ENCODE assay signal across 11 cellular contexts in the genomic region with DNA sequence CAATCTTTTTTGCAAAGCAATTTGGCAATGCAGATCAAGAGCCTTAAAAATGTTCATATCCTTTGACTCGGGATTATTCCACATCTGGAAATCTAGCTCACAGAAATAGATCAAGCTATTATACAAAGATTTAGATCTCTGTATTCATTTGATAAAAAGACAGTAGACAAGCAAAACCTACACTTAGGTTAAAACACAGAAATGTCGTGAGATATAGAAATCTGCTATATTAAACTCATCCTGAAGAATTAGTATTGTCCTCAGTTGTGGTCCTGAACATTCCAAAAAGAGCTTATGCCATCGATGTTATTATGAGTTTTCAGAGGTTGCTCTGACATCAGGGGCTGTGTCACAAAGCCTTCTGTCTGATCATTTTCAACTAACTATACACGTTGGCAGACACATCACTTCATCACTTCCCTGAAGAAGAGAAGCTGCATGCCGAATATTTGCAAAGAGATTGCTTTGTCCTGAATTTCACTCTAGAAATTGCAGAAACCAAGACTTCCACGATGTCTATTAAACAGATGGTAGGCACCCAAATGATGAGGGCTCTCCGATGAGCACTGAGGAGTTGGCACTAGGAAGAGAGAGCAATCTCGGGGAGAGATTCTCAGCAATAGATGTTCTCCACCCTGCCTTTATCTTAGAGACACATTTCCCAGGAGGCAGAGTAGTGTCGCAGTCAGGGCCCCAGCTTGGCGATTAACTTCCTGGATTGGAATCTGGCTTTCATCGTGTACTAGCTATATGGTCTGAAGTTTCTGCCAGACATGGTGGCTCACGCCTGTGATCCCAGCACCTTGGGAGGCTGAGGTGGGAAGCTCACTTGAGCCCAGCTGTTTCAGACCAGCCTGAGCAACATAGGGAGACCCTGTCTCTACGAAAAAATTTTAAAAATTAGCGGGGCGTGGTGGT. TPM values are rescaled to one million over a fixed set of nuclear protein-coding genes. Genes with fewer than 3 reads are reported as not detected.
A peak's percentile ranks its signal among the peaks of the same experiment; 100 is the strongest.
DNase-seq lines count a peak whose midpoint lies in the region; ATAC-seq lines count a peak whose summit lies in the region.
"Had no signal": no experiment of that assay in that cellular context is flagged by ENCODE, and none has a peak within 500 bp of the region (broad histone marks: within the 10 kb centered on the region; RNA-seq: fewer than 3 reads in every experiment).

No MANE protein-coding gene starts in this region.

- no peaks in the 10 kb centered on the region for H3K9me3 Mint-ChIP-seq in activated T-helper 2 cell treated with anti-CD3 and anti-CD28 coated beads, Interferon-gamma antibody, Interleukin-2, Interleukin-4, amounts not matched to agents 10 μg/mL and 5 μg/mL and 100 μg/mL, durations not matched to agents 14 hours and 24 hours and 36 hours
- H3K9me3 Mint-ChIP-seq in naive B cell, result no peaks in the 10 kb centered on the region

- peak overlapping the region; percentile 89; the same call in 1 of the 2 replicates for H3K9ac ChIP-seq in GM23248

- H3K27ac ChIP-seq in ACC112 (ENCODE audit: low read depth, low read length) (peak overlapping the region; percentile 59; the same call in 1 of the 2 replicates), GM23248 (peak overlapping the region; percentile 82)

- H3K4me3 Mint-ChIP-seq in activated T-helper 2 cell treated with anti-CD3 and anti-CD28 coated beads, Interferon-gamma antibody, Interleukin-2, Interleukin-4, amounts not matched to agents 10 μg/mL and 5 μg/mL and 100 μg/mL, durations not matched to agents 14 hours and 24 hours and 36 hours (ENCODE audit: low read depth), result peak overlapping the region; percentile 80
- peak overlapping the region; percentile 35 to 97 (median 90) for H3K4me3 Mint-ChIP-seq in naive B cell

- DNase-seq in GM23248 (peak; percentile 51), naive B cell (no peak)
- no peak for DNase-seq in activated T-helper 2 cell treated with anti-CD3 and anti-CD28 coated beads, Interferon-gamma antibody, Interleukin-2, Interleukin-4, amounts not matched to agents 10 μg/mL and 5 μg/mL and 100 μg/mL, durations not matched to agents 14 hours and 24 hours and 36 hours (ENCODE audit: low spot score)
- no peak for DNase-seq in activated CD8-positive, alpha-beta memory T cell treated with anti-CD3 and anti-CD28 coated beads for 24 hours
- DNase-seq in stimulated activated CD4-positive, alpha-beta T cell treated with anti-CD3 and anti-CD28 coated beads, Interleukin-2, amount 100 ng/mL, for 24 hours, result no peak
- DNase-seq: amygdala, NCI-H1105, retina had no signal

- peaks cover 27% of the 10 kb centered on the region for H3K27me3 Mint-ChIP-seq in activated T-helper 2 cell treated with anti-CD3 and anti-CD28 coated beads, Interferon-gamma antibody, Interleukin-2, Interleukin-4, amounts not matched to agents 10 μg/mL and 5 μg/mL and 100 μg/mL, durations not matched to agents 14 hours and 24 hours and 36 hours (ENCODE audit: low read depth)
- H3K27me3 Mint-ChIP-seq in naive B cell, result no peaks in the 10 kb centered on the region

- no peaks in the 10 kb centered on the region for H3K9me3 ChIP-seq in GM23248 (ENCODE audit: low read depth)

- WGBS in GM23248 (ENCODE audit: low coverage in 1 of 2, low lambda C conversion rate in 2 of 2, missing lambda C conversion rate in 2 of 2), 2 experiments, result 34 to 37% methylated on average over 15 of the region's 15 CpGs

- no peaks in the 10 kb centered on the region for H3K27me3 ChIP-seq in ACC112 (ENCODE audit: insufficient read depth, low read length)
- H3K27me3 ChIP-seq in GM23248 (replicated peaks; ENCODE audit: insufficient read depth), result no peaks in the 10 kb centered on the region

- no peaks in the 10 kb centered on the region for H4K20me1 ChIP-seq in GM23248 (ENCODE audit: insufficient read depth)

- no peaks in the 10 kb centered on the region for H3K36me3 Mint-ChIP-seq in activated T-helper 2 cell treated with anti-CD3 and anti-CD28 coated beads, Interferon-gamma antibody, Interleukin-2, Interleukin-4, amounts not matched to agents 10 μg/mL and 5 μg/mL and 100 μg/mL, durations not matched to agents 14 hours and 24 hours and 36 hours (ENCODE audit: low read depth)
- no peaks in the 10 kb centered on the region for H3K36me3 Mint-ChIP-seq in naive B cell

- in situ Hi-C loops in GM23248 (cut with MboI), result no loop called here

- no peaks in the 10 kb centered on the region for H3K9me2 ChIP-seq in GM23248 (ENCODE audit: insufficient read depth)

- H2AFZ ChIP-seq in ACC112 (ENCODE audit: low read length, unreplicated experiment), result peak overlapping the region; percentile 97
- peak overlapping the region; percentile 59 for H2AFZ ChIP-seq in GM23248

- H3F3A ChIP-seq in GM23248 (ENCODE audit: insufficient read depth), result peaks cover 38% of the 10 kb centered on the region

- H3K79me2 ChIP-seq in ACC112 (ENCODE audit: control insufficient read depth, insufficient read depth, low read length, unreplicated experiment), result peaks cover 29% of the 10 kb centered on the region
- peaks cover 28% of the 10 kb centered on the region for H3K79me2 ChIP-seq in GM23248 (ENCODE audit: insufficient read depth)

- H3K36me3 ChIP-seq in ACC112 (ENCODE audit: insufficient read depth, low read length) (no peaks in the 10 kb centered on the region), GM23248 (ENCODE audit: low read depth) (no peaks in the 10 kb centered on the region)

- intact Hi-C loops in activated T-helper 2 cell treated with anti-CD3 and anti-CD28 coated beads, Interferon-gamma antibody, Interleukin-2, Interleukin-4, amounts not matched to agents 10 μg/mL and 5 μg/mL and 100 μg/mL, durations not matched to agents 14 hours and 24 hours and 36 hours (cut with micrococcal nuclease), result loop anchor here (2.0 kb wide), 3 partner anchors 47 to 771 kb away; a partner anchor contains a TSS

- H3K4me1 Mint-ChIP-seq in activated T-helper 2 cell treated with anti-CD3 and anti-CD28 coated beads, Interferon-gamma antibody, Interleukin-2, Interleukin-4, amounts not matched to agents 10 μg/mL and 5 μg/mL and 100 μg/mL, durations not matched to agents 14 hours and 24 hours and 36 hours (ENCODE audit: low read depth), result peaks cover 24% of the 10 kb centered on the region
- H3K4me1 Mint-ChIP-seq in naive B cell, result peaks cover 12 to 21% (median 13%) of the 10 kb centered on the region in 3 donors

- peak overlapping the region; percentile 97 for H3K4me3 ChIP-seq in ACC112 (ENCODE audit: low read depth, low read length)
- peak overlapping the region; percentile 93 for H3K4me3 ChIP-seq in GM23248

- no peak for ATAC-seq in naive B cell (ENCODE audit: low read depth in 2 of 2)
- ATAC-seq in HG03565 (IDR thresholded peaks at IDR 0.05; ENCODE audit: unreplicated experiment), result no peak
- no peak for ATAC-seq in GM21723 (IDR thresholded peaks at IDR 0.05; ENCODE audit: unreplicated experiment)

- no peak overlapping the region for H3K27ac Mint-ChIP-seq in activated T-helper 2 cell treated with anti-CD3 and anti-CD28 coated beads, Interferon-gamma antibody, Interleukin-2, Interleukin-4, amounts not matched to agents 10 μg/mL and 5 μg/mL and 100 μg/mL, durations not matched to agents 14 hours and 24 hours and 36 hours
- H3K27ac Mint-ChIP-seq in naive B cell, result peak overlapping the region in 4 of 6 donors; percentile 24 to 96 (median 68)

- H3K4me2 ChIP-seq in GM23248 (ENCODE audit: unreplicated experiment), result peak overlapping the region; percentile 82

- H3K4me1 ChIP-seq in ACC112 (ENCODE audit: control insufficient read depth, insufficient read depth, low read length, unreplicated experiment) (peaks cover 29% of the 10 kb centered on the region), GM23248 (ENCODE audit: insufficient read depth) (peaks cover 26% of the 10 kb centered on the region)

RNA-seq across cellular contexts. Expression of a gene that starts 1.9 kb away (rescaled TPM):
- total RNA-seq in GM23248 (2014; rRNA removed; shearing (Covaris generic)), result 36.4 and 41.4 TPM in 2 replicates
- polyA plus RNA-seq in GM23248 (2016; fragmentation: Nextera tagmentation; extraction: Ambion mirVana) (16.7 and 17.3 TPM in 2 replicates), naive B cell (ENCODE audit: low read depth in 6 of 6) (1 to 10 TPM in 5 of 6 donors, not detected in 1; 3.2 to 5.7 (median 4.1) TPM)
- total RNA-seq in activated T-helper 2 cell treated with anti-CD3 and anti-CD28 coated beads, Interferon-gamma antibody, Interleukin-2, Interleukin-4, amounts not matched to agents 10 μg/mL and 5 μg/mL and 100 μg/mL, durations not matched to agents 14 hours and 24 hours and 36 hours, result 6.6 TPM in 2 replicates
